In genomic region chr7:130959743-130960207, GRCh38 we compare ENCODE assay signal across 8 cellular contexts.
DNase-seq lines count a peak whose midpoint lies in the region; ATAC-seq and TF ChIP-seq lines count a peak whose summit lies in the region.

No MANE protein-coding gene starts in this region.

- peak in 4 of 5 donors; percentile 37 to 63 (median 46) for DNase-seq in CD4-positive, alpha-beta memory T cell
- peak; percentile 67 for DNase-seq in HFF-Myc (ENCODE audit: extremely low read depth, low read depth)
- DNase-seq in fibroblast of peridontal ligament (ENCODE audit: extremely low read depth), result peak; percentile 90
- DNase-seq in thoracic aorta (ENCODE audit: low spot score), result no peak
- no peak for DNase-seq in NCI-H510A (lab: John Stamatoyannopoulos, UW)
- DNase-seq in NCI-H524 treated with DMSO at 0.1 percent for 48 hours (lab: John Stamatoyannopoulos, UW), result no peak

- peak overlapping the region in 6 of 7 donors; percentile 96 to 100 (median 99) for H3K27ac Mint-ChIP-seq in CD4-positive, alpha-beta memory T cell
- peak overlapping the region; percentile 99 for H3K27ac Mint-ChIP-seq in T-helper 1 cell treated with Interleukin-12 subunit alpha and Interleukin-12 subunit beta and Interleukin-4 antibody, amounts not matched to agents 30 μg/mL and 1 μg/mL, for 36 hours

- no peaks in the 10 kb centered on the region for H3K36me3 ChIP-seq in CD4-positive, alpha-beta memory T cell (ENCODE audit: insufficient read depth, low read length)
- H3K36me3 ChIP-seq in thoracic aorta, result peaks cover 3% of the 10 kb centered on the region

- H3K4me1 Mint-ChIP-seq in CD4-positive, alpha-beta memory T cell, result peaks cover 24 to 84% (median 59%) of the 10 kb centered on the region in 4 donors
- peaks cover 58% of the 10 kb centered on the region for H3K4me1 Mint-ChIP-seq in T-helper 1 cell treated with Interleukin-12 subunit alpha and Interleukin-12 subunit beta and Interleukin-4 antibody, amounts not matched to agents 30 μg/mL and 1 μg/mL, for 36 hours (ENCODE audit: low read depth)

- peaks cover 11 to 56% of the 10 kb centered on the region in 2 donors for H3K36me3 Mint-ChIP-seq in CD4-positive, alpha-beta memory T cell
- peaks cover 36% of the 10 kb centered on the region for H3K36me3 Mint-ChIP-seq in T-helper 1 cell treated with Interleukin-12 subunit alpha and Interleukin-12 subunit beta and Interleukin-4 antibody, amounts not matched to agents 30 μg/mL and 1 μg/mL, for 36 hours (ENCODE audit: low read depth)

- H3K27me3 ChIP-seq in CD4-positive, alpha-beta memory T cell (ENCODE audit: insufficient read depth, low read length), result no peaks in the 10 kb centered on the region
- no peaks in the 10 kb centered on the region for H3K27me3 ChIP-seq in thoracic aorta (replicated peaks; ENCODE audit: insufficient read depth)

- ATAC-seq in thoracic aorta (ENCODE audit: insufficient number of reproducible peaks, low FRiP score, low read depth) (no peak), HG02884 (IDR thresholded peaks at IDR 0.05; ENCODE audit: unreplicated experiment) (no peak)

- POLR2A ChIA-PET in CD4-positive, alpha-beta memory T cell (lab: Charles Lee; ENCODE audit: partially characterized antibody), result interaction anchor here (0.7 to 11.7 kb wide), 14 partner anchors 11 to 147 kb away, joined by 3 to 176 read pairs (median 4); no protein-coding TSS in a partner anchor

- H3K9me3 ChIP-seq in CD4-positive, alpha-beta memory T cell (ENCODE audit: control insufficient read depth in 1 of 2, low read length in 2 of 2), result no peaks in the 10 kb centered on the region
- no peaks in the 10 kb centered on the region for H3K9me3 ChIP-seq in thoracic aorta

- peak overlapping the region; percentile 88 to 97 (median 94) for H3K4me3 Mint-ChIP-seq in CD4-positive, alpha-beta memory T cell
- peak overlapping the region; percentile 96 for H3K4me3 Mint-ChIP-seq in T-helper 1 cell treated with Interleukin-12 subunit alpha and Interleukin-12 subunit beta and Interleukin-4 antibody, amounts not matched to agents 30 μg/mL and 1 μg/mL, for 36 hours

- H3K27ac ChIP-seq in CD4-positive, alpha-beta memory T cell (ENCODE audit: low read depth, low read length), result peak overlapping the region; percentile 93
- H3K27ac ChIP-seq in thoracic aorta, result peak overlapping the region in 1 of 2 donors; percentile 28

- intact Hi-C loops in CD4-positive, alpha-beta memory T cell (cut with micrococcal nuclease), result loop anchor here (1.0 to 5.0 kb wide), 6 partner anchors 7 to 148 kb away; no protein-coding TSS in a partner anchor

- CTCF ChIA-PET in CD4-positive, alpha-beta memory T cell (lab: Charles Lee; ENCODE audit: partially characterized antibody), result interaction anchor here (0.9 to 7.6 kb wide), 22 partner anchors 10 to 116 kb away, joined by 3 to 100 read pairs (median 6); no protein-coding TSS in a partner anchor

- H3K27me3 Mint-ChIP-seq in CD4-positive, alpha-beta memory T cell, result no peaks in the 10 kb centered on the region
- H3K27me3 Mint-ChIP-seq in T-helper 1 cell treated with Interleukin-12 subunit alpha and Interleukin-12 subunit beta and Interleukin-4 antibody, amounts not matched to agents 30 μg/mL and 1 μg/mL, for 36 hours (ENCODE audit: low read depth), result no peaks in the 10 kb centered on the region

- peaks cover 0 to 4% (median 0%) of the 10 kb centered on the region in 8 donors for H3K9me3 Mint-ChIP-seq in CD4-positive, alpha-beta memory T cell
- no peaks in the 10 kb centered on the region for H3K9me3 Mint-ChIP-seq in T-helper 1 cell treated with Interleukin-12 subunit alpha and Interleukin-12 subunit beta and Interleukin-4 antibody, amounts not matched to agents 30 μg/mL and 1 μg/mL, for 36 hours

- H3K4me3 ChIP-seq in CD4-positive, alpha-beta memory T cell (ENCODE audit: low read length in 2 of 2), result peak overlapping the region; percentile 27 to 60
- peak overlapping the region; percentile 22; the same call in 1 of the 2 replicates for H3K4me3 ChIP-seq in HFF-Myc (replicated peaks; ENCODE audit: low read depth, low read length)
- H3K4me3 ChIP-seq in thoracic aorta, result peak overlapping the region; percentile 14

- TF ChIP-seq CTCF in HFF-Myc (IDR thresholded peaks at IDR 0.05; ENCODE audit: low read depth, low read length, missing control alignments) (peak; percentile 64), thoracic aorta (IDR thresholded peaks at IDR 0.05) (no peak)

- peaks cover 84% of the 10 kb centered on the region for H3K4me1 ChIP-seq in CD4-positive, alpha-beta memory T cell (ENCODE audit: insufficient read depth, low read length)
- H3K4me1 ChIP-seq in thoracic aorta (ENCODE audit: control insufficient read depth in 1 of 2, low read depth in 2 of 2), result peaks cover 46 to 48% of the 10 kb centered on the region in 2 donors

Comparison
In these comparisons a context has a peak if more than half of its experiments do, and no peak if none do; other contexts are left out.
1. DNase-seq: peak in CD4-positive, alpha-beta memory T cell (4 of 5), HFF-Myc (single experiment) and fibroblast of peridontal ligament (single experiment); none in thoracic aorta (single experiment), NCI-H510A (single experiment) and NCI-H524 treated with DMSO at 0.1 percent for 48 hours (single experiment).
2. Peak in every context shown above with its lines, with median percentiles within 50 percentile points of each other: H3K4me3 ChIP-seq.